8 cellular contexts compared by ENCODE assay signal in the genomic region with DNA sequence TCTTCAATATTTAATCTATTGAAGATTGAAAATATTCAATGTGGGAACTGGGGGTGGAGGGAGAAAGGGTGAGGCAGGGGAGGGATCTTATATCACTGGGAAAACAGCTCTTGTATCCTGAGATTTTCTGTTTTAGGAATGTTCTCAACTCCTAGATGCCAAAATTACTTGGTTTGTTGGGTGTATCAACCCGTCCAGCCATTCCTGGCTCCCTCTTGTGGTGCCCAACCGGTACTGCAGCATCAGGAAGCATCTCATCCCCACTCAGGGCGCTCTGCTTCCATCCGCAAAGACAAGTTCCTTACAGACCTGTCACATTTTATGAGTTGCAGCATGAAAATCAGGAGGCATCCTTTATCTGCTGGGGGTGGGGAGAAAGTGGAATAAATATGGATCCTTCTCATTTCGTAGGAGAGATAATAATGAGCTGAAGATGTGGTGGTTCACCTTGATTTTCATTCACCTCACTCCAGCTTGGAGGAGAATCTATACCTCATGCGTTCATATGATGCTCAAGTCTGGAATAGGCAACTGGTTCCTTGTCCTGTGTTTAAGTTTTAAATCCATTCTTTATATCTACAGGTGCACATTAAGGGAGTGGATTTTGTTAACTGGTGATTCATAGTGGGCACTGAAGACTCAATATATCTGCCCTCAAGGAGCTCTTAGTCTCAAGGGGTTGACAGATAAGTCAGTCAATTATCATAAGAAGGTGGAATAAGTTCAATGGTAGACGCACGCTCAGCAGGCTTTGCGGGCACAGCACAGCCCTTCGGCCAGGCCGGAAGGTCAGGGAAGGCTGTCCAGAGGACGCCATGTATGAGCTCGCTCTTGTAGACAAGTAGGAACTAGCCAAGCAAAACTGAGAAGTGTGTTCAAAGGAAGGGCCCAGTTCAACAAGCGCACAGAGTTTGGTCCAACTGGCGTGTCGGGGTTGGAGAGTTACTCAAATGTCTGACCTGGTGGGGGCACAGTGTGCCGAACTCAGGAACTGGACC.
A peak's percentile ranks its signal among the peaks of the same experiment; 100 is the strongest.
DNase-seq lines count a peak whose midpoint lies in the region; ATAC-seq and TF ChIP-seq lines count a peak whose summit lies in the region.

No MANE protein-coding gene starts in this region.

- no peaks in the 10 kb centered on the region for H3K36me3 ChIP-seq in parathyroid adenoma (ENCODE audit: control insufficient read depth, insufficient read depth, low read length)
- H3K36me3 ChIP-seq in upper lobe of left lung: peaks cover 0 to 16% (median 4%) of the 10 kb centered on the region in 4 donors

- no peak for TF ChIP-seq POLR2A in upper lobe of left lung (IDR thresholded peaks at IDR 0.05)

- H3K27ac ChIP-seq in RWPE1: no peak overlapping the region
- H3K27ac ChIP-seq in parathyroid adenoma: no peak overlapping the region
- peak overlapping the region in 2 of 4 donors; percentile 42 to 53 for H3K27ac ChIP-seq in upper lobe of left lung

- DNase-seq in A172 (ENCODE audit: low spot score) (peak; percentile 62), RWPE1 (ENCODE audit: low spot score) (peak; percentile 80), globus pallidus (ENCODE audit: low spot score) (peak; percentile 69), upper lobe of left lung (peak in 1 of 2 donors; percentile 78)
- DNase-seq in activated gamma-delta T cell treated with anti-CD3 and anti-CD28 coated beads, Interleukin-2, amount 50 U/mL, for 16 hours (ENCODE audit: low read depth): peak; percentile 55

- H3K4me2 ChIP-seq in parathyroid adenoma (ENCODE audit: low read length): no peak overlapping the region

- TF ChIP-seq EP300 in upper lobe of left lung (IDR thresholded peaks at IDR 0.05): no peak

- peak; percentile 97 for TF ChIP-seq CTCF in GM12873 (IDR thresholded peaks at IDR 0.05; ENCODE audit: insufficient read depth, low read depth, low read length, missing control alignments)
- peak; percentile 81 for TF ChIP-seq CTCF in RWPE1 (conservative IDR thresholded peaks at IDR 0.05; ENCODE audit: low read depth)
- peak; percentile 96 for TF ChIP-seq CTCF in parathyroid adenoma (IDR thresholded peaks at IDR 0.05)
- TF ChIP-seq CTCF in upper lobe of left lung (IDR thresholded peaks at IDR 0.05): peak; percentile 83 to 96 (median 87)

- H3K9me3 ChIP-seq in parathyroid adenoma (ENCODE audit: control insufficient read depth, low read length) (no peaks in the 10 kb centered on the region), upper lobe of left lung (no peaks in the 10 kb centered on the region)

- POLR2A ChIA-PET in RWPE1 (lab: Yijun Ruan, JAX; ENCODE audit: low non-redundant PET): no interaction called here

- H2AFZ ChIP-seq in parathyroid adenoma: no peak overlapping the region

- peaks cover 13% of the 10 kb centered on the region for H3K4me1 ChIP-seq in parathyroid adenoma
- H3K4me1 ChIP-seq in upper lobe of left lung: peaks cover 3 to 24% (median 14%) of the 10 kb centered on the region in 4 donors

- no peak overlapping the region for H3K4me3 ChIP-seq in parathyroid adenoma (ENCODE audit: low read depth, low read length)
- H3K4me3 ChIP-seq in upper lobe of left lung: no peak overlapping the region

- H3K79me2 ChIP-seq in parathyroid adenoma: peaks cover 7% of the 10 kb centered on the region

- 80 to 84% methylated on average over 17 of the region's 17 CpGs for WGBS in upper lobe of left lung, 2 donors

- H3K27me3 ChIP-seq in parathyroid adenoma (ENCODE audit: control insufficient read depth, insufficient read depth, low read length): no peaks in the 10 kb centered on the region
- no peaks in the 10 kb centered on the region for H3K27me3 ChIP-seq in upper lobe of left lung

- CTCF ChIA-PET in RWPE1 (lab: Yijun Ruan, JAX): interaction anchor here (0.6 to 2.7 kb wide), 10 partner anchors 10 to 1625 kb away, joined by 3 to 18 read pairs (median 4); no protein-coding TSS in a partner anchor

- ATAC-seq in HG03196 (IDR thresholded peaks at IDR 0.05; ENCODE audit: unreplicated experiment) (peak; percentile 71), upper lobe of left lung (ENCODE audit: low FRiP score in 2 of 2) (peak; percentile 77 to 91)

- H3K9ac ChIP-seq in parathyroid adenoma: no peak overlapping the region
